In the genomic region with DNA sequence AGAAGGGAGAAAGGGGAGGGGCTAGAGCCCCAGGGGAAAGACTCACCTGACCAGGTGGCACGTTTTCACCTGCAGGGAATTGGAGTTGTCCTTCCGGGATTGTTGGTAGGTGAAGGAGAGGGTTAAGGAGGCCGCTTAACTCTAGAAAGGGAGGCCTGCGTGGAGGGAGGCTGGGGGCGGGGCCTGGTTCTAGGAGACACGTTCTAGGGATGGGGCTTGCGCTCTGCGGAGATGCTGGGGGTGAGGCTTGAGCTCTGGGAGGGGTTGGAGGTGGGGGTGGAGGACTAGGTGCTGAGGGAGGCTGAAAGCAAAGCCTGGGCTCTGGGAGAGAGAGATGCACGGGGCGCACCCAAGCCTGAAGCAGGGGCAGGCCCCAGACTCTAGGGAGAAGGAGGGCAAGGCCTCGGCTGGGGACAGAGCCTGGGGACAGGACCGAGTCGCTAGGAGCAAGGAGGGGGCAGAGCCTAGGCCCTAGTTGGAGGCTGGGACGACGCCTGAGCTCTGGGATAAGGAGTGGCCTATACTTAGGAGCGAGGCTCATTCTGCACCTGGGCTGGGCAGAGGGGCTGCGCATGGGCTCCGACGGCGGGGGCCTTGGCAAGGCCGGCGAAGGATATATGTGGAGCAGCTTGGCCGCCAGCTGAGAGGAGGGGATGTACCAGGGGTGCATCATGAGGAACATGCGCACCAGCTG, we compare ENCODE assay signal across 10 cellular contexts. TPM values are rescaled to one million over a fixed set of nuclear protein-coding genes. Genes with fewer than 3 reads are reported as not detected.
DNase-seq lines count a peak whose midpoint lies in the region; ATAC-seq and TF ChIP-seq lines count a peak whose summit lies in the region.
"Had no signal": no experiment of that assay in that cellular context is flagged by ENCODE, and none has a peak within 500 bp of the region (broad histone marks: within the 10 kb centered on the region; RNA-seq: fewer than 3 reads in every experiment).

No MANE protein-coding gene starts in this region.

- TF ChIP-seq CTCF in thoracic aorta (IDR thresholded peaks at IDR 0.05) = no peak

- peaks cover 3% of the 10 kb centered on the region for H3K36me3 ChIP-seq in thoracic aorta

- DNase-seq in activated naive CD4-positive, alpha-beta T cell treated with anti-CD3 and anti-CD28 coated beads for 36 hours = no peak
- DNase-seq in activated naive CD4-positive, alpha-beta T cell treated with anti-CD3 and anti-CD28 coated beads, Interleukin-2, amount 50 U/mL, for 72 hours (ENCODE audit: low spot score in 2 of 2) = no peak
- no peak for DNase-seq in immature natural killer cell
- no peak for DNase-seq in thoracic aorta (ENCODE audit: low spot score)
- DNase-seq in KBM-7 = no peak
- DNase-seq in activated CD8-positive, alpha-beta memory T cell treated with anti-CD3 and anti-CD28 coated beads, Interleukin-2, amount 50 U/mL, for 4 hours = no peak
- no peak for DNase-seq in NCI-H526 treated with DMSO at 0.1 percent for 48 hours (lab: John Stamatoyannopoulos, UW)
- DNase-seq: dermis blood vessel endothelial cell, NCI-H1092 treated with DMSO at 0.1 percent for 48 hours had no signal

- intact Hi-C loops in activated naive CD4-positive, alpha-beta T cell treated with anti-CD3 and anti-CD28 coated beads for 36 hours (cut with micrococcal nuclease) = loop anchor here (1.0 to 2.0 kb wide), 4 partner anchors 18 to 69 kb away; partner anchors contain the start of genes MEN1, NRXN2 and SF1

- no peaks in the 10 kb centered on the region for H3K9me3 ChIP-seq in thoracic aorta

- in situ Hi-C loops in KBM-7 (cut with MboI; ENCODE audit: low pct_unique_long_range_greater_than_20kb, low sequenced_read_pairs) = no loop called here

- no peak overlapping the region for H3K27ac Mint-ChIP-seq in activated naive CD4-positive, alpha-beta T cell treated with anti-CD3 and anti-CD28 coated beads for 36 hours
- no peak overlapping the region for H3K27ac Mint-ChIP-seq in activated naive CD4-positive, alpha-beta T cell treated with anti-CD3 and anti-CD28 coated beads, Interleukin-2, amount 50 U/mL, for 72 hours
- no peak overlapping the region for H3K27ac Mint-ChIP-seq in activated naive CD8-positive, alpha-beta T cell
- H3K27ac Mint-ChIP-seq in immature natural killer cell = peak overlapping the region; percentile 40 to 71 (median 61)

- peak overlapping the region; percentile 79 for H3K4me3 ChIP-seq in thoracic aorta

- no peaks in the 10 kb centered on the region for H3K9me3 Mint-ChIP-seq in activated naive CD4-positive, alpha-beta T cell treated with anti-CD3 and anti-CD28 coated beads for 36 hours
- H3K9me3 Mint-ChIP-seq in activated naive CD4-positive, alpha-beta T cell treated with anti-CD3 and anti-CD28 coated beads, Interleukin-2, amount 50 U/mL, for 72 hours = no peaks in the 10 kb centered on the region
- no peaks in the 10 kb centered on the region for H3K9me3 Mint-ChIP-seq in activated naive CD8-positive, alpha-beta T cell (ENCODE audit: low read depth)
- H3K9me3 Mint-ChIP-seq in immature natural killer cell = no peaks in the 10 kb centered on the region

- peaks cover 26% of the 10 kb centered on the region for H3K4me1 Mint-ChIP-seq in activated naive CD4-positive, alpha-beta T cell treated with anti-CD3 and anti-CD28 coated beads for 36 hours (ENCODE audit: low read depth)
- peaks cover 44% of the 10 kb centered on the region for H3K4me1 Mint-ChIP-seq in activated naive CD8-positive, alpha-beta T cell (ENCODE audit: low read depth)
- H3K4me1 Mint-ChIP-seq in immature natural killer cell = peaks cover 37 to 38% of the 10 kb centered on the region in 2 donors

- H3K4me3 Mint-ChIP-seq in activated naive CD4-positive, alpha-beta T cell treated with anti-CD3 and anti-CD28 coated beads for 36 hours = peak overlapping the region; percentile 62
- H3K4me3 Mint-ChIP-seq in activated naive CD8-positive, alpha-beta T cell = peak overlapping the region; percentile 47
- H3K4me3 Mint-ChIP-seq in immature natural killer cell = peak overlapping the region; percentile 78 to 85 (median 81)

- peaks cover 6% of the 10 kb centered on the region for H3K27me3 Mint-ChIP-seq in activated naive CD4-positive, alpha-beta T cell treated with anti-CD3 and anti-CD28 coated beads for 36 hours (ENCODE audit: low read depth)
- no peaks in the 10 kb centered on the region for H3K27me3 Mint-ChIP-seq in activated naive CD8-positive, alpha-beta T cell
- peaks cover 15 to 19% (median 17%) of the 10 kb centered on the region in 3 donors for H3K27me3 Mint-ChIP-seq in immature natural killer cell (ENCODE audit: low read depth in 3 of 3)

- H3K27ac ChIP-seq in thoracic aorta = peak overlapping the region in 1 of 2 donors; percentile 94

- no peak for ATAC-seq in activated naive CD4-positive, alpha-beta T cell treated with anti-CD3 and anti-CD28 coated beads, Interleukin-2, amount 50 U/mL, for 72 hours
- no peak for ATAC-seq in thoracic aorta (ENCODE audit: insufficient number of reproducible peaks, low FRiP score, low read depth)

- H3K27me3 ChIP-seq in thoracic aorta (replicated peaks; ENCODE audit: insufficient read depth) = no peaks in the 10 kb centered on the region

- peaks cover 3 to 23% of the 10 kb centered on the region in 2 donors for H3K4me1 ChIP-seq in thoracic aorta (ENCODE audit: control insufficient read depth in 1 of 2, low read depth in 2 of 2)

- H3K36me3 Mint-ChIP-seq in activated naive CD4-positive, alpha-beta T cell treated with anti-CD3 and anti-CD28 coated beads for 36 hours (ENCODE audit: low read depth) = no peaks in the 10 kb centered on the region
- H3K36me3 Mint-ChIP-seq in activated naive CD4-positive, alpha-beta T cell treated with anti-CD3 and anti-CD28 coated beads, Interleukin-2, amount 50 U/mL, for 72 hours = no peaks in the 10 kb centered on the region
- H3K36me3 Mint-ChIP-seq in activated naive CD8-positive, alpha-beta T cell = no peaks in the 10 kb centered on the region
- peaks cover 4 to 15% (median 8%) of the 10 kb centered on the region in 3 donors for H3K36me3 Mint-ChIP-seq in immature natural killer cell

- CTCF ChIA-PET in activated naive CD4-positive, alpha-beta T cell treated with anti-CD3 and anti-CD28 coated beads for 36 hours (lab: Charles Lee) = interaction anchor here (1.5 to 4.2 kb wide), 6 partner anchors 8 to 53 kb away, joined by 3 to 26 read pairs (median 9); no protein-coding TSS in a partner anchor

RNA-seq across cellular contexts. Expression of gene RASGRP2, which starts 2.4 kb away (rescaled TPM):
- total RNA-seq in activated naive CD4-positive, alpha-beta T cell treated with anti-CD3 and anti-CD28 coated beads for 36 hours = 1 to 10 TPM; 5.2 to 5.6 TPM
- 10 to 100 TPM; 12.5 to 12.6 TPM for total RNA-seq in activated naive CD4-positive, alpha-beta T cell treated with anti-CD3 and anti-CD28 coated beads, Interleukin-2, amount 50 U/mL, for 72 hours
- polyA plus RNA-seq in immature natural killer cell = 100 to 1,000 TPM; 142 to 165 (median 154) TPM
- total RNA-seq in thoracic aorta = 10 to 100 TPM; 78.4 to 89.1 TPM

RNA-seq across cellular contexts. Expression of gene PYGM, which starts 18.2 kb away (rescaled TPM):
- total RNA-seq in activated naive CD4-positive, alpha-beta T cell treated with anti-CD3 and anti-CD28 coated beads for 36 hours = under 1 TPM; 0.64 to 0.89 TPM
- 1 to 10 TPM in 1 of 2 donors, under 1 TPM in 1; 0.87 to 2.3 TPM for total RNA-seq in activated naive CD4-positive, alpha-beta T cell treated with anti-CD3 and anti-CD28 coated beads, Interleukin-2, amount 50 U/mL, for 72 hours
- polyA plus RNA-seq in immature natural killer cell = 1 to 10 TPM in 1 of 3 donors, under 1 TPM in 1, not detected in 1; 0.63 to 1.1 TPM
- 10 to 100 TPM; 12.2 to 13.4 TPM for total RNA-seq in thoracic aorta

RNA-seq across cellular contexts. Expression of gene NRXN2, which starts 18.5 kb away (rescaled TPM):
- under 1 TPM; 0.24 to 0.35 TPM for total RNA-seq in activated naive CD4-positive, alpha-beta T cell treated with anti-CD3 and anti-CD28 coated beads for 36 hours
- total RNA-seq in activated naive CD4-positive, alpha-beta T cell treated with anti-CD3 and anti-CD28 coated beads, Interleukin-2, amount 50 U/mL, for 72 hours = 1 to 10 TPM in 1 of 2 donors, under 1 TPM in 1; 0.84 to 1.3 TPM
- 1 to 10 TPM in 2 of 3 donors, under 1 TPM in 1; 0.44 to 3.6 (median 3.2) TPM for polyA plus RNA-seq in immature natural killer cell
- total RNA-seq in thoracic aorta = 10 to 100 TPM; 40.3 to 41.3 TPM
- total RNA-seq: dermis blood vessel endothelial cell had no signal

RNA-seq across cellular contexts. Expression of gene SF1, which starts 36.8 kb away (rescaled TPM):
- total RNA-seq in activated naive CD4-positive, alpha-beta T cell treated with anti-CD3 and anti-CD28 coated beads for 36 hours = 100 to 1,000 TPM; 303 to 320 TPM
- 100 to 1,000 TPM; 323 to 406 TPM for total RNA-seq in activated naive CD4-positive, alpha-beta T cell treated with anti-CD3 and anti-CD28 coated beads, Interleukin-2, amount 50 U/mL, for 72 hours
- polyA plus RNA-seq in immature natural killer cell = 100 to 1,000 TPM in 1 of 3 donors, 10 to 100 TPM in 2; 51.1 to 142 (median 56.3) TPM
- total RNA-seq in thoracic aorta = 100 to 1,000 TPM; 250 to 512 TPM

Comparison
In these comparisons a context has a peak if more than half of its experiments do, and no peak if none do; other contexts are left out.
1. H3K27ac Mint-ChIP-seq: peak in immature natural killer cell (6 of 6); none in activated naive CD4-positive, alpha-beta T cell treated with anti-CD3 and anti-CD28 coated beads for 36 hours (single experiment), activated naive CD4-positive, alpha-beta T cell treated with anti-CD3 and anti-CD28 coated beads, Interleukin-2, amount 50 U/mL, for 72 hours (0 of 2) and activated naive CD8-positive, alpha-beta T cell (single experiment).
2. RNA of gene RASGRP2, which starts 2.4 kb away (total RNA-seq): 78.4 to 89.1 TPM in thoracic aorta; 12.5 to 12.6 TPM in activated naive CD4-positive, alpha-beta T cell treated with anti-CD3 and anti-CD28 coated beads, Interleukin-2, amount 50 U/mL, for 72 hours and 5.2 to 5.6 TPM in activated naive CD4-positive, alpha-beta T cell treated with anti-CD3 and anti-CD28 coated beads for 36 hours; every median in the first group is over 4 times any median in the second.
3. RNA of gene NRXN2, which starts 18.5 kb away (total RNA-seq): 40.3 to 41.3 TPM in thoracic aorta; 0.84 to 1.3 TPM in activated naive CD4-positive, alpha-beta T cell treated with anti-CD3 and anti-CD28 coated beads, Interleukin-2, amount 50 U/mL, for 72 hours and 0.24 to 0.35 TPM in activated naive CD4-positive, alpha-beta T cell treated with anti-CD3 and anti-CD28 coated beads for 36 hours; every median in the first group is over 10 times any median in the second.
4. Peak in every context shown above with its lines, with median percentiles within 50 percentile points of each other: H3K4me3 Mint-ChIP-seq.